In the genomic region with DNA sequence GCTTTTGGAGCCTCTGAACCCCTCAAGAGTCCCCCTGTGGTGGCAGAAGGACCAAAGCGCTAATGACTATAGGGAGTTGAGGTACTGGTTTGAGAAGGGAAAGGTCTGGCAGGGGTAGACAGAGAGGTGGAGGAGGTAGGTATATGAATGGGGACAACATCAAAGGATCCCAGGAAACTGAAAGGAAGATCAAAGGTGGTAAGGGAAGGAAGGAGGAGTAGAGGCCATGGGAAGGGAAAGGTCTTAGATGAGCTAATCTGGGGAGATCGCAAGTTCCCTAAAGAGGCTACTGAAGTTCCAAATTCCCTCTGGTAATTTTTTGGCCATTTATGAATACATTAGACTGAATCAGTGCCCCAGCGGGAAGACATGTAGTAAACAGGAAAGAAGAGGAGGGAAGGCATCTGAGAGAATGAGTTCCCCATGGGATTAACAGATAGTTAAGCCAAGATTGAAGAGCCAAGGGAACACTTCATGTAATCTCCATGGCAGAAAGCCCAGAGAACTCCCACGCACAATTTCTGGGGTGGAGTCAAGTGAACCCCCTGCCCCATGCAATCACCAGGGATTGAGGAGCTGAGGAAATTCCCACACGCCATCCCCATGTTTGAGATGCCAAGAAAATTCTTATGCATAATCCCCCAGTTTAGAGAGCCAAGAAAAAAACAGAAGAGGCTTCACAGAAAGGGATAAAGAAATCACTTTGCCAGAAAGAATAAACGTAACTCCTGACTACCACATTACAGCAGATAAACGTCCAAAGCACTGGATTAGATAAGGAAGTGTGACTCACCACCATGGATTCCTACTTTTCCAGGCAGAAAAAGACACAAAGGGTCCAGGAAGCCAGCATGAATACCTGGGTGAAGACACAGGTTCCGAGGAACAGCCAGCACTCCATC, we compare ENCODE assay signal across 9 cellular contexts. TPM values are rescaled to one million over a fixed set of nuclear protein-coding genes. Genes with fewer than 3 reads are reported as not detected.
DNase-seq lines count a peak whose midpoint lies in the region; ATAC-seq and TF ChIP-seq lines count a peak whose summit lies in the region.
"Had no signal": no experiment of that assay in that cellular context is flagged by ENCODE, and none has a peak within 500 bp of the region (broad histone marks: within the 10 kb centered on the region; RNA-seq: fewer than 3 reads in every experiment).

No MANE protein-coding gene starts in this region.

- peak overlapping the region in 9 of 10 donors; percentile 25 to 76 (median 62) for H3K27ac ChIP-seq in heart right ventricle

- H3K9ac ChIP-seq in adipocyte (ENCODE audit: low read length) = peak overlapping the region; percentile 38

- DNase-seq in ELF-1 (ENCODE audit: low read depth, low spot score) = peak; percentile 66
- DNase-seq in adipocyte (ENCODE audit: low read depth) = peak; percentile 53
- DNase-seq in heart right ventricle = peak; percentile 27 to 70
- peak; percentile 3 for DNase-seq in renal cortical epithelial cell (ENCODE audit: low read depth)
- DNase-seq in NCI-H345 treated with DMSO at 0.1 percent for 48 hours (lab: John Stamatoyannopoulos, UW; ENCODE audit: unreplicated experiment) = no peak
- DNase-seq in activated CD8-positive, alpha-beta memory T cell treated with anti-CD3 and anti-CD28 coated beads for 24 hours = no peak
- DNase-seq in amygdala (lab: John Stamatoyannopoulos, UW) = no peak

- 37 to 40% methylated on average over 8 of the region's 8 CpGs for WGBS in heart right ventricle, 2 donors

- peaks cover 12% of the 10 kb centered on the region for H3K4me1 ChIP-seq in adipocyte (ENCODE audit: control insufficient read depth, insufficient read depth, low read length)
- peaks cover 0 to 15% (median 0%) of the 10 kb centered on the region in 9 donors for H3K4me1 ChIP-seq in heart right ventricle

- H3K36me3 ChIP-seq in adipocyte (ENCODE audit: control insufficient read depth, insufficient read depth, low read length, severe bottlenecking) (no peaks in the 10 kb centered on the region), heart right ventricle (no peaks in the 10 kb centered on the region)

- H3K27me3 ChIP-seq in adipocyte (replicated peaks; ENCODE audit: control insufficient read depth, insufficient read depth, low read length) (no peaks in the 10 kb centered on the region), heart right ventricle (no peaks in the 10 kb centered on the region)

- H3K9me3 ChIP-seq in adipocyte (ENCODE audit: control insufficient read depth, low read length) (peaks cover 19% of the 10 kb centered on the region), heart right ventricle (peaks cover 0 to 2% (median 0%) of the 10 kb centered on the region in 11 donors)

- peak; percentile 65 to 94 (median 86) for ATAC-seq in heart right ventricle
- ATAC-seq in HG03135 (IDR thresholded peaks at IDR 0.05; ENCODE audit: unreplicated experiment) = no peak

- intact Hi-C loops in heart right ventricle (cut with DNase I) = no loop called here

- peak overlapping the region; percentile 52 for H3K4me3 ChIP-seq in adipocyte (ENCODE audit: low read length)
- no peak overlapping the region for H3K4me3 ChIP-seq in heart right ventricle

- TF ChIP-seq CTCF in heart right ventricle (IDR thresholded peaks at IDR 0.05) = no peak

RNA-seq across cellular contexts. Expression of gene ZNF630, which starts 25.8 kb away (rescaled TPM):
- 1 to 10 TPM; 1.3 to 3.5 (median 2.6) TPM for total RNA-seq in heart right ventricle
- polyA plus RNA-seq in heart right ventricle = 1 to 10 TPM in 1 of 2 donors, under 1 TPM in 1; 0.96 to 2.5 TPM
- total RNA-seq in renal cortical epithelial cell = 1.7 TPM in 2 replicates

RNA-seq across cellular contexts. Expression of gene SPACA5, which starts 38.9 kb away (rescaled TPM):
- total RNA-seq in heart right ventricle = not detected
- not detected for polyA plus RNA-seq in heart right ventricle
- not detected in 2 replicates for total RNA-seq in renal cortical epithelial cell
- polyA plus RNA-seq: neural cell had no signal

RNA-seq across cellular contexts. Expression of gene ZNF182, which starts 41.9 kb away (rescaled TPM):
- total RNA-seq in heart right ventricle (1 to 10 TPM; 2.3 to 4.0 (median 3.1) TPM), renal cortical epithelial cell (3.3 and 10.0 TPM in 2 replicates)
- 1 to 10 TPM; 1.6 to 4.3 TPM for polyA plus RNA-seq in heart right ventricle

Comparison
In these comparisons a context has a peak if more than half of its experiments do, and no peak if none do; other contexts are left out.
1. DNase-seq: peak in ELF-1 (single experiment), adipocyte (single experiment), heart right ventricle (2 of 2) and renal cortical epithelial cell (single experiment); none in NCI-H345 treated with DMSO at 0.1 percent for 48 hours (single experiment), activated CD8-positive, alpha-beta memory T cell treated with anti-CD3 and anti-CD28 coated beads for 24 hours (single experiment) and amygdala (0 of 56).